ENCODE assay signal across 7 cellular contexts in genomic region chr6:115842338-115842737, GRCh38.
"Had no signal": no experiment of that assay in that cellular context is flagged by ENCODE, and none has a peak within 500 bp of the region (broad histone marks: within the 10 kb centered on the region; RNA-seq: fewer than 3 reads in every experiment).

No MANE protein-coding gene starts in this region.

- DNase-seq: GDM1, GF-D8 had no signal

- FAIRE-seq: G401.6, GM12891, GM12892, GM18507, GM19239 had no signal
